22 cellular contexts compared by ENCODE assay signal in the genomic region with DNA sequence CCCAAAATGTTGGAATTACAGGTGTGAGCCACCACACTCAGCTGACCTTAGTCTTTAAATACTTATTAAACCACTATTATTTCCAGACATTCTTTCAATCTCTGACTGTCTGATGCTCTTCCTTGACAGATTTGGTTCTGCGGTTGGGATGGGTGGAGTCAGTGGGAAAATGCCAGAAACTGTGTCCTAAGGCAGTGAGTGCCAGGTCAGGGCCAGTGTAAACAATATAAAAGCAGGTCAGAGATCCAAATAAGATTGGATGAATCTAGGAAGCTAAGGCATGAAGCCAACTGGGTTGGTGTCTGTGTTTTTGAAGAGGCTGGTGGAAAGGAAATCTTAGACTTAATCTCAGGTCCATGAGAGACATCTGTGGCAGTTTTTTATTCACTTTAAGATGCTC.
DNase-seq lines count a peak whose midpoint lies in the region; ATAC-seq, FAIRE-seq and TF ChIP-seq lines count a peak whose summit lies in the region.
"Had no signal": no experiment of that assay in that cellular context is flagged by ENCODE, and none has a peak within 500 bp of the region (broad histone marks: within the 10 kb centered on the region; RNA-seq: fewer than 3 reads in every experiment).

No MANE protein-coding gene starts in this region.

- H3K27me3 ChIP-seq in IMR-90 (ENCODE audit: control insufficient read depth, insufficient read depth, low read length) (no peaks in the 10 kb centered on the region), bronchial epithelial cell (ENCODE audit: control insufficient read depth, insufficient read depth, low read length) (no peaks in the 10 kb centered on the region)
- H3K27me3 ChIP-seq: gastrocnemius medialis, left lung, suprapubic skin had no signal

- H3K27me3 Mint-ChIP-seq in Calu3 (ENCODE audit: unreplicated experiment): no peaks in the 10 kb centered on the region
- peaks cover 7% of the 10 kb centered on the region in 2 donors for H3K27me3 Mint-ChIP-seq in natural killer cell treated with Interleukin-12 subunit alpha and Interleukin-12 subunit beta and Interleukin-15 and Interleukin-18, amount 100 ng/mL, for 72 hours
- H3K27me3 Mint-ChIP-seq: CD4-positive, alpha-beta T cell; dendritic cell treated with granulocyte-macrophage colony-stimulating factor and Interleukin-4, amounts not matched to agents 40 ng/mL and 50 ng/mL, for 4 days had no signal

- peak overlapping the region; percentile 31 for H2AK5ac ChIP-seq in IMR-90 (ENCODE audit: low read depth, low read length)

- FAIRE-seq in bronchial epithelial cell (lab: Jason Lieb, UNC): no peak
- FAIRE-seq: endothelial cell of umbilical vein had no signal

- H4K20me1 ChIP-seq in IMR-90 (ENCODE audit: insufficient read depth, low read length): no peaks in the 10 kb centered on the region

- H3K4me3 ChIP-seq in IMR-90 (ENCODE audit: insufficient read depth, low read depth, low read length) (no peak overlapping the region), bronchial epithelial cell (ENCODE audit: low read depth, low read length) (no peak overlapping the region), mucosa of descending colon (no peak overlapping the region)
- H3K4me3 ChIP-seq: gastrocnemius medialis, left lung, suprapubic skin had no signal

- no peak for TF ChIP-seq POLR2A in IMR-90 (IDR thresholded peaks at IDR 0.05; ENCODE audit: low read depth, low read length)

- 0 out of 2 replicates have a peak overlapping the region, but pooled peaks have one; percentile 6 for H2BK120ac ChIP-seq in IMR-90 (ENCODE audit: low read depth, low read length)

- H3K79me1 ChIP-seq in IMR-90 (ENCODE audit: low read depth in 1 of 2, low read length in 2 of 2): no peaks in the 10 kb centered on the region

- no peak overlapping the region for H2AK9ac ChIP-seq in IMR-90 (replicated peaks; ENCODE audit: low read depth, low read length, poor library complexity)

- H4K8ac ChIP-seq in IMR-90 (ENCODE audit: low read depth in 2 of 2, low read length in 2 of 2): no peak overlapping the region

- H4K5ac ChIP-seq in IMR-90 (ENCODE audit: low read depth, low read length): no peak overlapping the region

- H4K91ac ChIP-seq in IMR-90 (ENCODE audit: insufficient read depth, low read depth, low read length): no peak overlapping the region

- peaks cover 3% of the 10 kb centered on the region for H3K9me3 Mint-ChIP-seq in Calu3 (ENCODE audit: low read depth, unreplicated experiment)
- no peaks in the 10 kb centered on the region for H3K9me3 Mint-ChIP-seq in natural killer cell treated with Interleukin-12 subunit alpha and Interleukin-12 subunit beta and Interleukin-15 and Interleukin-18, amount 100 ng/mL, for 72 hours
- H3K9me3 Mint-ChIP-seq: activated T-helper 2 cell treated with anti-CD3 and anti-CD28 coated beads, Interferon-gamma antibody, Interleukin-2, Interleukin-4, amounts not matched to agents 10 μg/mL and 5 μg/mL and 100 μg/mL, durations not matched to agents 14 hours and 24 hours and 36 hours; CD4-positive, alpha-beta T cell had no signal

- ATAC-seq in IMR-90 (ENCODE audit: low read depth) (no peak), mucosa of descending colon (peak; percentile 92)
- ATAC-seq in natural killer cell treated with Interleukin-12 subunit alpha and Interleukin-12 subunit beta and Interleukin-15 and Interleukin-18, amount 100 ng/mL, for 72 hours: no peak
- ATAC-seq: activated CD8-positive, alpha-beta memory T cell treated with anti-CD3 and anti-CD28 coated beads, Interleukin-2, amount 10 ng/mL, durations not matched to agents 7 days and 5 days; gastrocnemius medialis; left lung had no signal

- peaks cover 5% of the 10 kb centered on the region; the same call in 1 of the 2 replicates for H3K4me1 ChIP-seq in IMR-90 (ENCODE audit: control insufficient read depth, insufficient read depth, low read length)
- peaks cover 28% of the 10 kb centered on the region for H3K4me1 ChIP-seq in mucosa of descending colon (ENCODE audit: low read depth)
- H3K4me1 ChIP-seq: gastrocnemius medialis, left lung, suprapubic skin had no signal

- CTCF ChIA-PET in Calu3 (lab: Charles Lee) (interaction anchor here (0.7 kb wide), 1 partner anchor 388 kb away, joined by 8 read pairs; no protein-coding TSS in a partner anchor), IMR-90 (lab: Yijun Ruan, JAX) (interaction anchor here (1.1 kb wide), 1 partner anchor 8 kb away, joined by 4 read pairs; no protein-coding TSS in a partner anchor)

- H3K27ac ChIP-seq in IMR-90 (ENCODE audit: insufficient read depth, low read length): no peak overlapping the region
- H3K27ac ChIP-seq: gastrocnemius medialis, left lung, suprapubic skin had no signal

- BruUV-seq in Calu3 (replicated peaks; lab: Mats Ljungman, UMichigan) (no TSS peak), IMR-90 (replicated peaks; lab: Mats Ljungman, UMichigan) (no TSS peak)

- H3K23ac ChIP-seq in IMR-90 (ENCODE audit: low read depth, low read length): no peak overlapping the region; the same call in 1 of the 2 replicates

- peaks cover 8% of the 10 kb centered on the region for H3K9me1 ChIP-seq in IMR-90 (ENCODE audit: insufficient read depth, low read length)

- POLR2A ChIA-PET in IMR-90 (lab: Charles Lee; ENCODE audit: unreplicated experiment): no interaction called here

- no peak overlapping the region for H3K18ac ChIP-seq in IMR-90 (ENCODE audit: low read depth, low read length)

- no peak overlapping the region for H3K14ac ChIP-seq in IMR-90 (replicated peaks; ENCODE audit: low read depth, low read length)

- H3K9ac ChIP-seq in IMR-90 (ENCODE audit: low read depth, low read length): no peak overlapping the region

- DNase-seq in Calu3 (no peak), IMR-90 (no peak), bronchial epithelial cell (ENCODE audit: low read depth) (peak; percentile 34), mucosa of descending colon (peak in 2 of 3 donors; percentile 56 to 79), SKM-1 (lab: John Stamatoyannopoulos, UW; ENCODE audit: unreplicated experiment) (no peak)
- DNase-seq in activated CD4-positive, alpha-beta T cell treated with anti-CD3 and anti-CD28 coated beads, Interleukin-2, amount 50 U/mL, for 48 hours: no peak
- no peak for DNase-seq in natural killer cell treated with Interleukin-12 subunit alpha and Interleukin-12 subunit beta and Interleukin-15 and Interleukin-18, amount 100 ng/mL, for 72 hours (ENCODE audit: low spot score)
- DNase-seq in activated CD4-positive, CD25-positive, alpha-beta regulatory T cell treated with anti-CD3 and anti-CD28 coated beads, Interleukin-2, amount 50 U/mL, for 72 hours: no peak
- DNase-seq: activated CD4-positive, alpha-beta T cell treated with anti-CD3 and anti-CD28 coated beads for 4 hours; activated CD8-positive, alpha-beta memory T cell treated with anti-CD3 and anti-CD28 coated beads, Interleukin-2, amount 10 ng/mL, durations not matched to agents 7 days and 5 days; CD4-positive, alpha-beta T cell; DMS53; gastrocnemius medialis; left lung; NCI-H1436 treated with DMSO at 0.1 percent for 48 hours; NCI-H2171; nucleus accumbens; retina had no signal

- in situ Hi-C loops in IMR-90 (cut with MboI; ENCODE audit: low sequenced_read_pairs): no loop called here

- TF ChIP-seq RAD21 in IMR-90 (IDR thresholded peaks at IDR 0.05; ENCODE audit: low read length): no peak

- H2AFZ ChIP-seq in IMR-90 (replicated peaks; ENCODE audit: low read length, poor library complexity): no peak overlapping the region

- H3K4me2 ChIP-seq in IMR-90 (ENCODE audit: low read depth, low read length): no peak overlapping the region

- no CpG with 5 or more reads among the region's 1 CpG for WGBS in IMR-90 (ENCODE audit: extremely low coverage in 2 of 2, insufficient read length in 1 of 2), 2 experiments

- H3K56ac ChIP-seq in IMR-90 (ENCODE audit: extremely low read depth, insufficient read depth, low read length): no peak overlapping the region

- no peak overlapping the region for H2BK15ac ChIP-seq in IMR-90 (ENCODE audit: low read depth, low read length)

- TF ChIP-seq CTCF in Calu3 (IDR thresholded peaks at IDR 0.05; ENCODE audit: unreplicated experiment) (no peak), IMR-90 (conservative IDR thresholded peaks at IDR 0.05; ENCODE audit: low read depth, low read length) (no peak), bronchial epithelial cell (IDR thresholded peaks at IDR 0.05; ENCODE audit: insufficient read depth, low read length, severe bottlenecking) (no peak), mucosa of descending colon (IDR thresholded peaks at IDR 0.05) (no peak)

- no peak overlapping the region; the same call in 1 of the 2 replicates for H3K4ac ChIP-seq in IMR-90 (ENCODE audit: low read depth, low read length)

- H3K4me3 Mint-ChIP-seq in Calu3 (ENCODE audit: low read depth, unreplicated experiment): no peak overlapping the region
- H3K4me3 Mint-ChIP-seq in natural killer cell treated with Interleukin-12 subunit alpha and Interleukin-12 subunit beta and Interleukin-15 and Interleukin-18, amount 100 ng/mL, for 72 hours: no peak overlapping the region
- H3K4me3 Mint-ChIP-seq: activated CD8-positive, alpha-beta memory T cell treated with anti-CD3 and anti-CD28 coated beads, Interleukin-2, amount 10 ng/mL, durations not matched to agents 7 days and 5 days; CD4-positive, alpha-beta T cell; dendritic cell treated with granulocyte-macrophage colony-stimulating factor and Interleukin-4, amounts not matched to agents 40 ng/mL and 50 ng/mL, for 4 days had no signal

- H3K4me1 Mint-ChIP-seq in Calu3 (ENCODE audit: low read depth, unreplicated experiment): peaks cover 21% of the 10 kb centered on the region
- H3K4me1 Mint-ChIP-seq in natural killer cell treated with Interleukin-12 subunit alpha and Interleukin-12 subunit beta and Interleukin-15 and Interleukin-18, amount 100 ng/mL, for 72 hours (ENCODE audit: low read depth in 2 of 2): no peaks in the 10 kb centered on the region

- H3K9me3 ChIP-seq in IMR-90 (ENCODE audit: control insufficient read depth, insufficient read depth, low read length): no peaks in the 10 kb centered on the region
- H3K9me3 ChIP-seq in mucosa of descending colon: no peaks in the 10 kb centered on the region
- H3K9me3 ChIP-seq: left lung, suprapubic skin had no signal

- intact Hi-C loops in Calu3 (cut with micrococcal nuclease; ENCODE audit: unreplicated experiment): loop anchor here (10.0 kb wide), 1 partner anchor 49 kb away; no protein-coding TSS in a partner anchor
- intact Hi-C loops in IMR-90 (cut with micrococcal nuclease): loop anchor here (10.0 kb wide), 1 partner anchor 141 kb away; no protein-coding TSS in a partner anchor
- intact Hi-C loops in mucosa of descending colon (cut with DNase I, micrococcal nuclease): no loop called here

- dilution Hi-C loops in IMR-90 (cut with HindIII; ENCODE audit: low sequenced_read_pairs, unreplicated experiment): no loop called here

- H3K36me3 ChIP-seq in IMR-90 (ENCODE audit: control insufficient read depth, insufficient read depth, low read length): no peaks in the 10 kb centered on the region
- no peaks in the 10 kb centered on the region for H3K36me3 ChIP-seq in bronchial epithelial cell (ENCODE audit: control insufficient read depth, insufficient read depth, low read length)
- no peaks in the 10 kb centered on the region for H3K36me3 ChIP-seq in mucosa of descending colon (ENCODE audit: low read depth)
- H3K36me3 ChIP-seq: gastrocnemius medialis, left lung, suprapubic skin had no signal

- peaks cover 9% of the 10 kb centered on the region for H3K36me3 Mint-ChIP-seq in Calu3 (ENCODE audit: insufficient read depth, unreplicated experiment)
- H3K36me3 Mint-ChIP-seq in natural killer cell treated with Interleukin-12 subunit alpha and Interleukin-12 subunit beta and Interleukin-15 and Interleukin-18, amount 100 ng/mL, for 72 hours: no peaks in the 10 kb centered on the region
- H3K36me3 Mint-ChIP-seq: activated CD8-positive, alpha-beta memory T cell treated with anti-CD3 and anti-CD28 coated beads, Interleukin-2, amount 10 ng/mL, durations not matched to agents 7 days and 5 days had no signal

- H2BK20ac ChIP-seq in IMR-90 (ENCODE audit: low read depth, low read length): 0 out of 2 replicates have a peak overlapping the region, but pooled peaks have one; percentile 11

- H3K27ac Mint-ChIP-seq in Calu3 (ENCODE audit: unreplicated experiment): peak overlapping the region; percentile 79
- H3K27ac Mint-ChIP-seq in natural killer cell treated with Interleukin-12 subunit alpha and Interleukin-12 subunit beta and Interleukin-15 and Interleukin-18, amount 100 ng/mL, for 72 hours: no peak overlapping the region
- H3K27ac Mint-ChIP-seq: activated CD8-positive, alpha-beta memory T cell treated with anti-CD3 and anti-CD28 coated beads, Interleukin-2, amount 10 ng/mL, durations not matched to agents 7 days and 5 days; activated T-helper 2 cell treated with anti-CD3 and anti-CD28 coated beads, Interferon-gamma antibody, Interleukin-2, Interleukin-4, amounts not matched to agents 10 μg/mL and 5 μg/mL and 100 μg/mL, durations not matched to agents 14 hours and 24 hours and 36 hours; CD4-positive, alpha-beta T cell; dendritic cell treated with granulocyte-macrophage colony-stimulating factor and Interleukin-4, amounts not matched to agents 40 ng/mL and 50 ng/mL, for 4 days had no signal

- no peak overlapping the region for H2BK5ac ChIP-seq in IMR-90 (ENCODE audit: low read depth, low read length, poor library complexity, severe bottlenecking)

Comparison
In these comparisons a context has a peak if more than half of its experiments do, and no peak if none do; other contexts are left out.
1. DNase-seq: peak in bronchial epithelial cell (single experiment) and mucosa of descending colon (2 of 3); none in Calu3 (single experiment), IMR-90 (single experiment), activated CD4-positive, alpha-beta T cell treated with anti-CD3 and anti-CD28 coated beads, Interleukin-2, amount 50 U/mL, for 48 hours (0 of 2), natural killer cell treated with Interleukin-12 subunit alpha and Interleukin-12 subunit beta and Interleukin-15 and Interleukin-18, amount 100 ng/mL, for 72 hours (single experiment), activated CD4-positive, CD25-positive, alpha-beta regulatory T cell treated with anti-CD3 and anti-CD28 coated beads, Interleukin-2, amount 50 U/mL, for 72 hours (single experiment) and SKM-1 (single experiment).
2. intact Hi-C loops: an anchor here in Calu3 (10.0 kb wide) and IMR-90 (10.0 kb wide); none called in mucosa of descending colon.